16 cellular contexts compared by ENCODE assay signal in the genomic region with DNA sequence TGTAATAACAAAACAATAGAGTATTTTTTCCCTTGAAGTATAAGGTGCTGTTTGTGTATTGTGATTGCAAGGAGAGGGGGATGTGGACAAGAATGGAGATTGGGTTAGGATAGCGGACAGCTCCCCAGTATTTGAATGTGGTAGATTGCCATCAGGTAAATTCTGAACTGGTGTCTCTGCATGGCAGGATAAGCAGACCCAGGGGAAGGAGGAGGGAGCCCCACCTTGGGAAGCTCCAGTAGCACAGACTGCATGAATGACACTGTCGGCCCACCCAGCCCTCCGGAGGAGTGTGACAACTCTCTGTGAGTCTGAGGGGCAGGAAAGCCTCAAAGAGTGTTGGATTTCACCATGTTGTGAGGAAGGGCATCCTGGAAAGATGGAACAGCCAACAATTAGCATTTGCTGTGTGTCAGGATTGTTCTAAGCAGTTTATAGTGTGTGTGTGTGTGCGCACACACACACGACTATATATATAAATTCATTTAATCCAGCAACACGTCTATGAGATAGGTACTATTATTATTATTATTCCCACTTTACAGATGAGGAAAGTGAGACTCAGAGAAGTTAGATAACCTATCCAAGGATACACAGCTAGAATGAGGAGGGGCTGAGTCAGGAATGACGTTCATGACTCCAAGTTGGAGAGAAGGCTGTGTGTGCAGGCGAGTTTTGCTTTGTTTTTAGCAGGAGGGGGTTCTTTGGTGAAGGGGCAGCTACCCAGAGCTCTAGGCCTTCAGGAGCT.
"Had no signal": no experiment of that assay in that cellular context is flagged by ENCODE, and none has a peak within 500 bp of the region (broad histone marks: within the 10 kb centered on the region; RNA-seq: fewer than 3 reads in every experiment).

No MANE protein-coding gene starts in this region.

- H3K4me1 Mint-ChIP-seq: activated CD4-positive, alpha-beta T cell treated with anti-CD3 and anti-CD28 coated beads, Interleukin-2, amount 10 ng/mL, durations not matched to agents 7 days and 5 days; activated naive CD8-positive, alpha-beta T cell treated with anti-CD3 and anti-CD28 coated beads, Interleukin-2, amount 10 ng/mL, durations not matched to agents 7 days and 5 days; naive thymus-derived CD4-positive, alpha-beta T cell; stimulated activated naive CD8-positive, alpha-beta T cell treated with anti-CD3 and anti-CD28 coated beads, Interleukin-15, amount 100 ng/mL, for 72 hours had no signal

- H3K27ac Mint-ChIP-seq: activated CD4-positive, alpha-beta T cell treated with anti-CD3 and anti-CD28 coated beads, Interleukin-2, amount 10 ng/mL, durations not matched to agents 7 days and 5 days; activated naive CD8-positive, alpha-beta T cell treated with anti-CD3 and anti-CD28 coated beads, Interleukin-2, amount 10 ng/mL, durations not matched to agents 7 days and 5 days; endodermal cell; stimulated activated naive CD8-positive, alpha-beta T cell treated with anti-CD3 and anti-CD28 coated beads, Interleukin-15, amount 100 ng/mL, for 72 hours had no signal

- H3K36me3 ChIP-seq: brain microvascular endothelial cell, gastroesophageal sphincter, right atrium auricular region had no signal

- H3K9me3 Mint-ChIP-seq: activated CD4-positive, alpha-beta T cell treated with anti-CD3 and anti-CD28 coated beads, Interleukin-2, amount 10 ng/mL, durations not matched to agents 7 days and 5 days; activated naive CD8-positive, alpha-beta T cell treated with anti-CD3 and anti-CD28 coated beads, Interleukin-2, amount 10 ng/mL, durations not matched to agents 7 days and 5 days; endodermal cell; naive thymus-derived CD4-positive, alpha-beta T cell; stimulated activated naive CD8-positive, alpha-beta T cell treated with anti-CD3 and anti-CD28 coated beads, Interleukin-15, amount 100 ng/mL, for 72 hours had no signal

- H3K4me1 ChIP-seq: gastroesophageal sphincter had no signal

- H3K4me3 ChIP-seq: dorsolateral prefrontal cortex, gastroesophageal sphincter, mucosa of descending colon, right atrium auricular region, skin epidermis had no signal

- H3K27ac ChIP-seq: brain microvascular endothelial cell, dorsolateral prefrontal cortex, gastroesophageal sphincter, right atrium auricular region, skin epidermis had no signal

- DNase-seq: activated CD4-positive, alpha-beta T cell treated with anti-CD3 and anti-CD28 coated beads, Interleukin-2, amount 10 ng/mL, durations not matched to agents 7 days and 5 days; activated CD8-positive, alpha-beta memory T cell treated with anti-CD3 and anti-CD28 coated beads for 24 hours; activated naive CD8-positive, alpha-beta T cell treated with anti-CD3 and anti-CD28 coated beads, Interleukin-2, amount 10 ng/mL, durations not matched to agents 7 days and 5 days; brain microvascular endothelial cell; dorsolateral prefrontal cortex; left cardiac atrium; mucosa of descending colon; naive thymus-derived CD4-positive, alpha-beta T cell; occipital lobe; stimulated activated CD4-positive, alpha-beta T cell treated with anti-CD3 and anti-CD28 coated beads, Interleukin-4, amount 100 ng/mL, for 4 hours; stimulated activated naive CD8-positive, alpha-beta T cell treated with anti-CD3 and anti-CD28 coated beads, Interleukin-15, amount 100 ng/mL, for 72 hours; SW 1271 had no signal

- H3K9me3 ChIP-seq: gastroesophageal sphincter, mucosa of descending colon, right atrium auricular region had no signal

- ATAC-seq: gastroesophageal sphincter; left cardiac atrium; mucosa of descending colon; naive thymus-derived CD4-positive, alpha-beta T cell; stimulated activated naive CD8-positive, alpha-beta T cell treated with anti-CD3 and anti-CD28 coated beads, Interleukin-15, amount 100 ng/mL, for 72 hours had no signal

- H3K4me3 Mint-ChIP-seq: activated CD4-positive, alpha-beta T cell treated with anti-CD3 and anti-CD28 coated beads, Interleukin-2, amount 10 ng/mL, durations not matched to agents 7 days and 5 days; activated naive CD8-positive, alpha-beta T cell treated with anti-CD3 and anti-CD28 coated beads, Interleukin-2, amount 10 ng/mL, durations not matched to agents 7 days and 5 days; endodermal cell; naive thymus-derived CD4-positive, alpha-beta T cell; stimulated activated naive CD8-positive, alpha-beta T cell treated with anti-CD3 and anti-CD28 coated beads, Interleukin-15, amount 100 ng/mL, for 72 hours had no signal

- H3K27me3 ChIP-seq: brain microvascular endothelial cell, dorsolateral prefrontal cortex, gastroesophageal sphincter, right atrium auricular region had no signal

- H3K36me3 Mint-ChIP-seq: activated naive CD8-positive, alpha-beta T cell treated with anti-CD3 and anti-CD28 coated beads, Interleukin-2, amount 10 ng/mL, durations not matched to agents 7 days and 5 days; naive thymus-derived CD4-positive, alpha-beta T cell had no signal

- H3K27me3 Mint-ChIP-seq: stimulated activated naive CD8-positive, alpha-beta T cell treated with anti-CD3 and anti-CD28 coated beads, Interleukin-15, amount 100 ng/mL, for 72 hours had no signal
